In the genomic region with DNA sequence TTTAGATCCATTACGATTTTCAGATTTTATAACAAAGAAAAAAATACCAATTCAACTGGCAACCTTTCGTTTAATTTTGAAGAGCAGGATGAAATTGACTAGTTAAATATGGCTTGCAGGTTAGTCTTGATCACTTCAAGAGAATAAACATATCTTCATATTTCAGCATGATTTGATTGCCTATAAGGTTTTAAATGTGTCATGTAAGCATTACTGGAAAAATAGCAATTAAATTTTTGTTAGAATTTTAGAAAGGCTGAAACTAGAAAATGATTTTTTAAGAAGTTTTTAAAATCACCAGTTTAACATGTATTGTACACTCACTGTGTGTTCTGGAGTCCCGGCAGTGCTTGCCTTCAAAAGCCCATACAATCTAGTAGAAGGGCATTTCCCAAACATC, we compare ENCODE assay signal across 32 cellular contexts.
"Had no signal": no experiment of that assay in that cellular context is flagged by ENCODE, and none has a peak within 500 bp of the region (broad histone marks: within the 10 kb centered on the region; RNA-seq: fewer than 3 reads in every experiment).

No MANE protein-coding gene starts in this region.

- H3K4me3 ChIP-seq: MG63 had no signal

- H3K27me3 ChIP-seq: MG63 had no signal

- DNase-seq: MG63, MM.1S, MV-4-11, NCI-H1048, NCI-H1092, NCI-H1092 treated with DMSO at 0.1 percent for 48 hours, NCI-H1105, NCI-H1105 treated with DMSO at 0.1 percent for 48 hours, NCI-H1417 treated with DMSO at 0.1 percent for 48 hours, NCI-H1436, NCI-H1436 treated with DMSO at 0.1 percent for 48 hours, NCI-H146, NCI-H1694 treated with DMSO at 0.1 percent for 48 hours, NCI-H187, NCI-H187 treated with DMSO at 0.1 percent for 48 hours, NCI-H1930, NCI-H2029, NCI-H2029 treated with DMSO at 0.1 percent for 48 hours, NCI-H2081, NCI-H2081 treated with DMSO at 0.1 percent for 48 hours, NCI-H2107, NCI-H2171, NCI-H2171 treated with DMSO at 0.1 percent for 48 hours, NCI-H2227 treated with DMSO at 0.1 percent for 48 hours, NCI-H226, NCI-H345, NCI-H446, NCI-H446 treated with DMSO at 0.1 percent for 48 hours, NCI-H510A, NCI-H510A treated with DMSO at 0.1 percent for 48 hours, NCI-H524, NCI-H524 treated with DMSO at 0.1 percent for 48 hours had no signal

- H3K36me3 ChIP-seq: MG63 had no signal

- H3K9me3 ChIP-seq: MG63 had no signal
